27 cellular contexts compared by ENCODE assay signal in the genomic region with DNA sequence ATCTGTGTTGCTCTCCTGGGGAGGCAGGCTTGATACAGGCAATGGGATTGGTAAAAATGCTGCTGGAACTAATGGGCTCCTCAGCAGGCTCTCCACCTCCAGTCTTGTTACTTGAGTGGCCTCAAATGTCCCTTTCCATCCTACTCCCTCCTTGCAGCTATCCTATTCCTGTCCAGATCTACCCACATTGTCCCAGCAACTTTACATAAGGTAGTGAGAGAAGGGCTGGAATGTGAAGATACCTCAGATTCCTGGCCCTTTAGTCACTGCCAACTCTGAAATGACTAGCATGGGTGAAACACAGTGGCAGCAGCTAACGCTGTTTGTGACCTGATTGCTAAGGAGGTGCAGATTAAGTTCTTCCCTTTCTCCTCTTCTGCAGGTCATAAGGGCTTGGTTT.
DNase-seq lines count a peak whose midpoint lies in the region; ATAC-seq, FAIRE-seq and TF ChIP-seq lines count a peak whose summit lies in the region.
"Had no signal": no experiment of that assay in that cellular context is flagged by ENCODE, and none has a peak within 500 bp of the region (broad histone marks: within the 10 kb centered on the region; RNA-seq: fewer than 3 reads in every experiment).

No MANE protein-coding gene starts in this region.

- TF ChIP-seq POLR2A in H1 (IDR thresholded peaks at IDR 0.05; ENCODE audit: control extremely low read depth in 1 of 2, low read depth in 2 of 2, low read length in 2 of 2): no peak

- H3K4me3 ChIP-seq in H1 (ENCODE audit: extremely low read depth in 1 of 4, insufficient read depth in 2 of 4, low read depth in 3 of 4, low read length in 4 of 4) (no peak overlapping the region), mesendoderm (ENCODE audit: low read length) (no peak overlapping the region)
- H3K4me3 ChIP-seq: A549, adrenal gland, coronary artery, esophagus squamous epithelium, gastrocnemius medialis, K562, SK-N-MC, vagina had no signal

- no peaks in the 10 kb centered on the region for H3K36me3 Mint-ChIP-seq in naive thymus-derived CD8-positive, alpha-beta T cell
- H3K36me3 Mint-ChIP-seq: stimulated activated memory B cell treated with anti-CD40 and anti-IgM and Interleukin-4, amounts not matched to agents 10 μg/mL and 1 μg/mL and 100 μg/mL, for 72 hours had no signal

- peak; percentile 78 for DNase-seq in Caki2 (ENCODE audit: low read depth)
- peak; percentile 46 for DNase-seq in LHCN-M2 (ENCODE audit: low read depth)
- DNase-seq in H1 (ENCODE audit: low read depth in 1 of 2, low spot score in 2 of 2): peak in 1 of 2 experiments; percentile 25
- peak; percentile 96 for DNase-seq in mesendoderm
- no peak for DNase-seq in naive thymus-derived CD8-positive, alpha-beta T cell
- no peak for DNase-seq in GM10248 (ENCODE audit: extremely low spot score)
- DNase-seq in Kasumi-1 (lab: John Stamatoyannopoulos, UW): no peak
- DNase-seq: activated CD4-positive, alpha-beta T cell treated with anti-CD3 and anti-CD28 coated beads for 36 hours; activated T-cell treated with anti-CD3 and anti-CD28 coated beads, Interleukin-2, amount 50 U/mL, for 4 hours; adrenal gland; DMS79; esophagus squamous epithelium; gastrocnemius medialis; left cardiac atrium; NCI-H187 treated with DMSO at 0.1 percent for 48 hours; NCI-H69; RPMI8226; stimulated activated CD4-positive, alpha-beta T cell treated with anti-CD3 and anti-CD28 coated beads, Interleukin-2, amount 100 ng/mL, for 48 hours; T-helper 17 cell had no signal

- H3K4me2 ChIP-seq in H1 (ENCODE audit: insufficient read depth in 1 of 2, low read depth in 2 of 2, low read length in 2 of 2) (no peak overlapping the region), mesendoderm (ENCODE audit: low read length) (no peak overlapping the region)
- H3K4me2 ChIP-seq: A549 had no signal

- H4K8ac ChIP-seq in H1 (ENCODE audit: extremely low read depth, insufficient read depth, low read length) (no peak overlapping the region; the same call in 1 of the 2 replicates), mesendoderm (ENCODE audit: low read depth, low read length) (no peak overlapping the region)

- no peak for TF ChIP-seq RAD21 in H1 (IDR thresholded peaks at IDR 0.05 in 1 of 2, conservative IDR thresholded peaks at IDR 0.05 in 1 of 2; ENCODE audit: low read depth in 2 of 2, low read length in 2 of 2)

- H2AK5ac ChIP-seq in H1 (ENCODE audit: low read depth, low read length) (no peak overlapping the region), mesendoderm (ENCODE audit: low read length) (no peak overlapping the region)

- no peak overlapping the region for H3K4ac ChIP-seq in H1 (replicated peaks; ENCODE audit: insufficient read length, low read depth, low read length)
- H3K4ac ChIP-seq in mesendoderm (ENCODE audit: low read depth, low read length): no peak overlapping the region

- no peak overlapping the region for H4K91ac ChIP-seq in H1 (replicated peaks; ENCODE audit: insufficient read length, low read length)

- H3K4me3 Mint-ChIP-seq in naive thymus-derived CD8-positive, alpha-beta T cell: no peak overlapping the region
- H3K4me3 Mint-ChIP-seq: activated CD4-positive, alpha-beta T cell treated with anti-CD3 and anti-CD28 coated beads for 36 hours; activated T-cell treated with anti-CD3 and anti-CD28 coated beads, Interleukin-2, amount 50 U/mL, for 4 hours; B cell; stimulated activated memory B cell treated with anti-CD40 and anti-IgM and Interleukin-4, amounts not matched to agents 10 μg/mL and 1 μg/mL and 100 μg/mL, for 72 hours; T-helper 17 cell had no signal

- H4K5ac ChIP-seq in H1 (ENCODE audit: insufficient read length, low read depth, low read length) (no peak overlapping the region), mesendoderm (ENCODE audit: low read length) (no peak overlapping the region)

- H3K4me1 ChIP-seq in H1 (replicated peaks in 1 of 4; ENCODE audit: control insufficient read depth in 3 of 4, insufficient read depth in 4 of 4, low read length in 3 of 4): peaks cover 0 to 3% (median under 1%) of the 10 kb centered on the region in 4 experiments; a peak in 1 of 7 replicates
- H3K4me1 ChIP-seq in mesendoderm (ENCODE audit: control insufficient read depth, low read depth, low read length): no peaks in the 10 kb centered on the region
- H3K4me1 ChIP-seq: A549, adrenal gland, esophagus squamous epithelium, gastrocnemius medialis, vagina had no signal

- H3K23ac ChIP-seq in H1 (ENCODE audit: insufficient read length): no peak overlapping the region
- H3K23ac ChIP-seq in mesendoderm (ENCODE audit: low read length): no peak overlapping the region

- no peak for ATAC-seq in HG02973 (IDR thresholded peaks at IDR 0.05; ENCODE audit: unreplicated experiment)
- no peak for ATAC-seq in naive thymus-derived CD8-positive, alpha-beta T cell
- ATAC-seq: A549; activated CD4-positive, alpha-beta T cell treated with anti-CD3 and anti-CD28 coated beads for 36 hours; activated T-cell treated with anti-CD3 and anti-CD28 coated beads, Interleukin-2, amount 50 U/mL, for 4 hours; gastrocnemius medialis; K562; left cardiac atrium; stimulated activated memory B cell treated with anti-CD40 and anti-IgM and Interleukin-4, amounts not matched to agents 10 μg/mL and 1 μg/mL and 100 μg/mL, for 72 hours; T-helper 17 cell had no signal

- no peak for TF ChIP-seq CTCF in H1 (IDR thresholded peaks at IDR 0.05; ENCODE audit: control extremely low read depth in 1 of 3, insufficient read depth in 1 of 3, low read depth in 1 of 3, low read length in 3 of 3)
- no peak for TF ChIP-seq CTCF in GM10248 (IDR thresholded peaks at IDR 0.05; ENCODE audit: control extremely low read depth, extremely low read depth, low read depth, missing control alignments)

- H3K23me2 ChIP-seq in H1 (ENCODE audit: low read depth, low read length): no peaks in the 10 kb centered on the region

- WGBS in H1 (ENCODE audit: extremely low coverage in 1 of 2, insufficient coverage in 1 of 2, insufficient read length in 1 of 2, insufficient replicate concordance in 2 of 2, low coverage in 1 of 2, low lambda C conversion rate in 2 of 2, missing lambda C conversion rate in 1 of 2), 2 experiments: 86% methylated on average over 1 of the region's 1 CpG; no CpG with 5 or more reads in 1 of the 2 experiments
- WGBS in mesendoderm (ENCODE audit: extremely low coverage, insufficient coverage, low lambda C conversion rate): no CpG with 5 or more reads among the region's 1 CpG

- H3K9ac ChIP-seq in H1 (replicated peaks in 1 of 4; ENCODE audit: extremely low read depth in 1 of 4, low read depth in 3 of 4, low read length in 3 of 4) (no peak overlapping the region), mesendoderm (ENCODE audit: low read length) (no peak overlapping the region)

- H2BK15ac ChIP-seq in H1 (ENCODE audit: low read length) (no peak overlapping the region), mesendoderm (replicated peaks; ENCODE audit: low read depth) (no peak overlapping the region)

- H2BK5ac ChIP-seq in H1 (ENCODE audit: low read depth, low read length): no peak overlapping the region
- no peak overlapping the region for H2BK5ac ChIP-seq in mesendoderm (ENCODE audit: low read length)

- H2AFZ ChIP-seq in H1 (ENCODE audit: low read length): peak overlapping the region; percentile 73; the same call in 1 of the 2 replicates

- H3K27ac ChIP-seq in H1 (ENCODE audit: low read depth, low read length) (no peak overlapping the region), mesendoderm (ENCODE audit: low read depth, low read length) (no peak overlapping the region)
- H3K27ac ChIP-seq: A549, adrenal gland, coronary artery, esophagus squamous epithelium, gastrocnemius medialis, SK-N-MC, vagina had no signal

- no peaks in the 10 kb centered on the region for H3K79me1 ChIP-seq in H1 (ENCODE audit: low read depth, low read length)
- no peaks in the 10 kb centered on the region for H3K79me1 ChIP-seq in mesendoderm (ENCODE audit: low read length)

- no peaks in the 10 kb centered on the region for H4K20me1 ChIP-seq in H1 (replicated peaks in 1 of 2; ENCODE audit: control insufficient read depth in 1 of 2, insufficient read depth in 2 of 2, low read length in 2 of 2)

- no peak overlapping the region for H2BK20ac ChIP-seq in H1 (ENCODE audit: low read length)

- H3K4me1 Mint-ChIP-seq in naive thymus-derived CD8-positive, alpha-beta T cell: no peaks in the 10 kb centered on the region
- H3K4me1 Mint-ChIP-seq: activated CD4-positive, alpha-beta T cell treated with anti-CD3 and anti-CD28 coated beads for 36 hours; B cell; stimulated activated memory B cell treated with anti-CD40 and anti-IgM and Interleukin-4, amounts not matched to agents 10 μg/mL and 1 μg/mL and 100 μg/mL, for 72 hours; T-helper 17 cell had no signal

- H3K18ac ChIP-seq in H1 (ENCODE audit: extremely low read depth, low read length): no peak overlapping the region
- no peak overlapping the region for H3K18ac ChIP-seq in mesendoderm (ENCODE audit: low read length)

- peak overlapping the region; percentile 46; the same call in 1 of the 2 replicates for H2BK12ac ChIP-seq in H1 (ENCODE audit: low read depth, low read length)

- CTCF ChIA-PET in H1 (lab: Charles Lee; ENCODE audit: partially characterized antibody): no interaction called here
- CTCF ChIA-PET in GM10248 (lab: Yijun Ruan, JAX): no interaction called here

- H2BK120ac ChIP-seq in H1 (replicated peaks; ENCODE audit: low read depth, low read length) (no peak overlapping the region), mesendoderm (ENCODE audit: low read depth, low read length) (no peak overlapping the region)

- H3K9me3 Mint-ChIP-seq in naive thymus-derived CD8-positive, alpha-beta T cell: peaks cover 0 to 6% (median 1%) of the 10 kb centered on the region in 9 donors
- H3K9me3 Mint-ChIP-seq: activated T-cell treated with anti-CD3 and anti-CD28 coated beads, Interleukin-2, amount 50 U/mL, for 4 hours had no signal

- FAIRE-seq in H1 (lab: Jason Lieb, UNC): peak; percentile 13
- FAIRE-seq: A549, K562 had no signal

- no peaks in the 10 kb centered on the region for H3K9me3 ChIP-seq in H1 (ENCODE audit: insufficient read depth in 2 of 2, low read depth in 1 of 2, low read length in 1 of 2)
- H3K9me3 ChIP-seq: A549, adrenal gland, gastrocnemius medialis, vagina had no signal

- no peaks in the 10 kb centered on the region for H3K79me2 ChIP-seq in H1 (ENCODE audit: control insufficient read depth in 1 of 2, insufficient read depth in 2 of 2, low read length in 2 of 2)
- H3K79me2 ChIP-seq in mesendoderm (ENCODE audit: control insufficient read depth, insufficient read depth, low read length): no peaks in the 10 kb centered on the region

- no peaks in the 10 kb centered on the region for H3K36me3 ChIP-seq in H1 (ENCODE audit: control insufficient read depth in 2 of 4, insufficient read depth in 4 of 4, low read length in 3 of 4)
- no peaks in the 10 kb centered on the region for H3K36me3 ChIP-seq in mesendoderm (ENCODE audit: control insufficient read depth, insufficient read depth, low read length)
- H3K36me3 ChIP-seq: adrenal gland, esophagus squamous epithelium, gastrocnemius medialis, vagina had no signal

- H3K56ac ChIP-seq in H1 (replicated peaks; ENCODE audit: insufficient read length, low read depth, low read length): no peak overlapping the region
- no peak overlapping the region for H3K56ac ChIP-seq in mesendoderm (ENCODE audit: low read length)

- TF ChIP-seq EP300 in H1 (IDR thresholded peaks at IDR 0.05; ENCODE audit: borderline replicate concordance in 1 of 2, low read depth in 2 of 2, low read length in 2 of 2): no peak

- POLR2A ChIA-PET in H1 (lab: Charles Lee; ENCODE audit: partially characterized antibody): no interaction called here
- POLR2A ChIA-PET in naive thymus-derived CD8-positive, alpha-beta T cell (lab: Charles Lee): no interaction called here
- POLR2A ChIA-PET in GM10248 (lab: Yijun Ruan, JAX): no interaction called here

- peaks cover 4 to 27% (median 7%) of the 10 kb centered on the region in 5 donors for H3K27me3 Mint-ChIP-seq in naive thymus-derived CD8-positive, alpha-beta T cell
- H3K27me3 Mint-ChIP-seq: B cell had no signal

- H3K27me3 ChIP-seq in H1 (replicated peaks in 1 of 4; ENCODE audit: control insufficient read depth in 3 of 4, extremely low read depth in 1 of 4, insufficient read depth in 3 of 4, low read length in 3 of 4): no peaks in the 10 kb centered on the region
- no peaks in the 10 kb centered on the region for H3K27me3 ChIP-seq in mesendoderm (ENCODE audit: insufficient read depth, low read length, poor library complexity)
- H3K27me3 ChIP-seq: adrenal gland, esophagus squamous epithelium, gastrocnemius medialis, vagina had no signal

- H3K27ac Mint-ChIP-seq in naive thymus-derived CD8-positive, alpha-beta T cell: no peak overlapping the region
- H3K27ac Mint-ChIP-seq: activated CD4-positive, alpha-beta T cell treated with anti-CD3 and anti-CD28 coated beads for 36 hours; B cell; stimulated activated memory B cell treated with anti-CD40 and anti-IgM and Interleukin-4, amounts not matched to agents 10 μg/mL and 1 μg/mL and 100 μg/mL, for 72 hours; T-helper 17 cell had no signal

- in situ Hi-C loops in Caki2 (cut with HindIII; ENCODE audit: low pct_unique_long_range_greater_than_20kb, low sequenced_read_pairs): no loop called here

- H3K14ac ChIP-seq in H1 (ENCODE audit: insufficient read length): no peak overlapping the region

Comparison
In these comparisons a context has a peak if more than half of its experiments do, and no peak if none do; other contexts are left out.
1. DNase-seq: peak in Caki2 (single experiment), LHCN-M2 (single experiment) and mesendoderm (single experiment); none in naive thymus-derived CD8-positive, alpha-beta T cell (0 of 10), GM10248 (single experiment) and Kasumi-1 (0 of 2).